ENCODE assay signal across 33 cellular contexts in the genomic region with DNA sequence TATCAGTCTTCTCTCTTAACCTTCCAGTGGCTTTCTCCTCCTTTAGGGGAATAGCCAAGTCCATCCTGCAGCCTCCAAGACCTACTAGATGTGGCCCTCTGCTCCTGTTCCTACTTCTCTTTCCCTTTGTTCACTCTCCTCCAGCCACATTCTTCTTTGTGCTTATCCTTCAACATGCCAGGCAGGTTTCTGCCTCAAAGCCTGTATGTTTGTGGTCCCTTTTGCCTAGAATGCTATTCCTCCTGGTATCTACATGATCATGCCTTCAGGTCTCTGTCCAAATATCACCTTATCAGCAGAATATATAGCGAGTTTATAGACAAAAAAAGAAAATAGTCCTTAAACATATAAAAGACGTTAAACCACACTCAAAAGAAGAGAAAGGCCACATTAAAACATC. TPM values are rescaled to one million over a fixed set of nuclear protein-coding genes. Genes with fewer than 3 reads are reported as not detected.
DNase-seq lines count a peak whose midpoint lies in the region; ATAC-seq, FAIRE-seq and TF ChIP-seq lines count a peak whose summit lies in the region.
"Had no signal": no experiment of that assay in that cellular context is flagged by ENCODE, and none has a peak within 500 bp of the region (broad histone marks: within the 10 kb centered on the region; RNA-seq: fewer than 3 reads in every experiment).

No MANE protein-coding gene starts in this region.

- no peak for TF ChIP-seq CTCF in HepG2 (CRISPR knock-in tag; IDR thresholded peaks at IDR 0.05)
- TF ChIP-seq CTCF in right lobe of liver (IDR thresholded peaks at IDR 0.05) = no peak
- no peak for TF ChIP-seq CTCF in K562 (IDR thresholded peaks at IDR 0.05 in 2 of 3, conservative IDR thresholded peaks at IDR 0.05 in 1 of 3; ENCODE audit: insufficient read depth in 2 of 3, low read depth in 1 of 3, low read length in 3 of 3)

- H3K27me3 ChIP-seq in HepG2 (ENCODE audit: control insufficient read depth in 1 of 2, insufficient read depth in 2 of 2, low read length in 2 of 2) (no peaks in the 10 kb centered on the region), right lobe of liver (no peaks in the 10 kb centered on the region), K562 (ENCODE audit: control insufficient read depth in 2 of 2, insufficient read depth in 2 of 2, low read length in 2 of 2) (no peaks in the 10 kb centered on the region), trophoblast cell (ENCODE audit: insufficient read depth, low read length) (no peaks in the 10 kb centered on the region)
- H3K27me3 ChIP-seq: BE2C, BLaER1 had no signal

- POLR2A ChIA-PET in HepG2 (lab: Yijun Ruan, JAX) = no interaction called here
- POLR2A ChIA-PET in K562 (lab: Yijun Ruan, JAX) = no interaction called here

- TF ChIP-seq POLR2A in HepG2 (IDR thresholded peaks at IDR 0.05; ENCODE audit: insufficient read depth in 1 of 2, low read depth in 2 of 2, low read length in 2 of 2) (no peak), right lobe of liver (IDR thresholded peaks at IDR 0.05) (no peak), K562 (conservative IDR thresholded peaks at IDR 0.05) (no peak)

- no peak overlapping the region for H2BK12ac ChIP-seq in trophoblast cell (ENCODE audit: low read length)

- no peaks in the 10 kb centered on the region for H3K36me3 ChIP-seq in HepG2 (replicated peaks in 1 of 2; ENCODE audit: control insufficient read depth in 1 of 2, insufficient read depth in 2 of 2, low read length in 2 of 2)
- H3K36me3 ChIP-seq in right lobe of liver = no peaks in the 10 kb centered on the region
- no peaks in the 10 kb centered on the region for H3K36me3 ChIP-seq in K562 (ENCODE audit: control insufficient read depth, insufficient read depth, low read length)
- no peaks in the 10 kb centered on the region for H3K36me3 ChIP-seq in trophoblast cell (ENCODE audit: control insufficient read depth in 1 of 2, insufficient read depth in 2 of 2, low read length in 2 of 2)
- H3K36me3 ChIP-seq: BE2C, BLaER1 had no signal

- H4K8ac ChIP-seq in trophoblast cell (ENCODE audit: low read depth, low read length) = no peak overlapping the region

- no peak overlapping the region for H2BK5ac ChIP-seq in trophoblast cell (ENCODE audit: low read depth, low read length, poor library complexity)

- no peak for ATAC-seq in HepG2
- ATAC-seq in right lobe of liver = no peak
- ATAC-seq in K562 = no peak
- ATAC-seq: GM12878 had no signal

- in situ Hi-C loops in HepG2 (cut with HindIII; ENCODE audit: extremely low pct_ligation_motif_present, low pct_unique_long_range_greater_than_20kb) = no loop called here
- in situ Hi-C loops in K562 (cut with MboI) = no loop called here

- H3K79me1 ChIP-seq in trophoblast cell (ENCODE audit: low read length) = no peaks in the 10 kb centered on the region

- intact Hi-C loops in HepG2 (cut with micrococcal nuclease; ENCODE audit: unreplicated experiment) (loop anchor here (10.0 kb wide), 1 partner anchor 135 kb away; no protein-coding TSS in a partner anchor), right lobe of liver (cut with DNase I) (no loop called here), K562 (cut with micrococcal nuclease) (loop anchor here (5.0 kb wide), 1 partner anchor 242 kb away; a partner anchor contains a TSS)

- no peak overlapping the region for H3K4ac ChIP-seq in trophoblast cell (ENCODE audit: low read depth, low read length)

- TF ChIP-seq RAD21 in HepG2 (CRISPR knock-in tag; IDR thresholded peaks at IDR 0.05) = no peak
- no peak for TF ChIP-seq RAD21 in K562 (CRISPR knock-in tag; conservative IDR thresholded peaks at IDR 0.05 in 1 of 2, IDR thresholded peaks at IDR 0.05 in 1 of 2)

- no peak overlapping the region for H3K4me2 ChIP-seq in HepG2 (ENCODE audit: low read depth, low read length)
- H3K4me2 ChIP-seq in K562 (ENCODE audit: insufficient read depth, low read length) = no peak overlapping the region
- no peak overlapping the region for H3K4me2 ChIP-seq in trophoblast cell (ENCODE audit: low read length)
- H3K4me2 ChIP-seq: BLaER1 had no signal

- no peak overlapping the region for H4K12ac ChIP-seq in trophoblast cell (ENCODE audit: low read depth, low read length)

- DNase-seq in HepG2 (ENCODE audit: low spot score) = no peak
- no peak for DNase-seq in right lobe of liver
- no peak for DNase-seq in K562 (ENCODE audit: extremely low read depth in 1 of 4, low spot score in 3 of 4)
- DNase-seq in iPS-NIHi7 (ENCODE audit: extremely low spot score) = peak; percentile 1
- DNase-seq in trophoblast cell = peak; percentile 54 to 84
- DNase-seq in NCI-H2029 treated with DMSO at 0.1 percent for 48 hours (lab: John Stamatoyannopoulos, UW) = no peak
- no peak for DNase-seq in NCI-H345 (lab: John Stamatoyannopoulos, UW)
- no peak for DNase-seq in MV-4-11 (lab: John Stamatoyannopoulos, UW)
- DNase-seq: ACHN; BE2C; C1 segment of cervical spinal cord; CD4-positive, alpha-beta memory T cell; CD4-positive, CD25-positive, alpha-beta regulatory T cell; CD8-positive, alpha-beta memory T cell; COR-L47; DMS 273 treated with DMSO at 0.1 percent for 48 hours; DMS153; DMS53; DMS79; DND-41; EL; GDM1 had no signal

- TF ChIP-seq EP300 in HepG2 (IDR thresholded peaks at IDR 0.05; ENCODE audit: low read depth in 2 of 2, low read length in 2 of 2) = no peak
- no peak for TF ChIP-seq EP300 in HepG2 (CRISPR knock-in tag; IDR thresholded peaks at IDR 0.05; ENCODE audit: borderline replicate concordance)
- TF ChIP-seq EP300 in K562 (IDR thresholded peaks at IDR 0.05; ENCODE audit: low read length) = no peak

- H3K79me2 ChIP-seq in HepG2 (ENCODE audit: insufficient read depth, low read length) (no peaks in the 10 kb centered on the region), K562 (ENCODE audit: control insufficient read depth, insufficient read depth, low read length) (no peaks in the 10 kb centered on the region), trophoblast cell (ENCODE audit: control insufficient read depth, insufficient read depth, low read length, poor library complexity) (no peaks in the 10 kb centered on the region)

- H2AK5ac ChIP-seq in trophoblast cell (ENCODE audit: low read length) = no peak overlapping the region

- H4K20me1 ChIP-seq in HepG2 (ENCODE audit: insufficient read depth, low read length) = no peaks in the 10 kb centered on the region
- no peaks in the 10 kb centered on the region for H4K20me1 ChIP-seq in K562 (replicated peaks; ENCODE audit: control insufficient read depth, insufficient read depth, low read length)
- H4K20me1 ChIP-seq: BLaER1 had no signal

- no peak overlapping the region for H3K23ac ChIP-seq in trophoblast cell (ENCODE audit: low read length)

- H3K27ac ChIP-seq in HepG2 (ENCODE audit: extremely low read length, insufficient read depth, low read length) (no peak overlapping the region), right lobe of liver (no peak overlapping the region), K562 (ENCODE audit: extremely low read depth, low read depth, low read length) (no peak overlapping the region), trophoblast cell (ENCODE audit: low read depth, low read length) (no peak overlapping the region)
- H3K27ac ChIP-seq: 22Rv1, BLaER1 had no signal

- no peaks in the 10 kb centered on the region for H3K9me1 ChIP-seq in K562 (ENCODE audit: control insufficient read depth, insufficient read depth, low read length)

- no peak overlapping the region for H3K4me3 ChIP-seq in HepG2 (replicated peaks in 1 of 3; ENCODE audit: insufficient read depth in 1 of 3, low read depth in 2 of 3, low read length in 3 of 3)
- no peak overlapping the region for H3K4me3 ChIP-seq in right lobe of liver
- no peak overlapping the region for H3K4me3 ChIP-seq in K562
- no peak overlapping the region for H3K4me3 ChIP-seq in trophoblast cell (ENCODE audit: low read depth, low read length)
- H3K4me3 ChIP-seq: BLaER1, GM12878 had no signal

- 38% methylated on average over 2 of the region's 2 CpGs for WGBS in HepG2 (ENCODE audit: low lambda C conversion rate)
- WGBS in right lobe of liver (ENCODE audit: insufficient coverage, low coverage, low lambda C conversion rate, missing lambda C conversion rate) = 84% methylated on average over 2 of the region's 2 CpGs
- WGBS in K562 (ENCODE audit: insufficient coverage, low coverage, missing lambda C conversion rate) = 3% methylated on average over 2 of the region's 2 CpGs
- WGBS in trophoblast cell (ENCODE audit: extremely low coverage, insufficient coverage, insufficient read length) = no CpG with 5 or more reads among the region's 2 CpGs

- H3K9ac ChIP-seq in HepG2 (ENCODE audit: insufficient read depth, low read depth, low read length) (no peak overlapping the region), K562 (ENCODE audit: insufficient read depth in 1 of 2, low read depth in 2 of 2, low read length in 2 of 2) (no peak overlapping the region), trophoblast cell (ENCODE audit: low read length) (no peak overlapping the region)
- H3K9ac ChIP-seq: BLaER1 had no signal

- no peak overlapping the region for H3K18ac ChIP-seq in trophoblast cell (ENCODE audit: low read length)

- H2BK120ac ChIP-seq in trophoblast cell (ENCODE audit: insufficient read depth, low read length, poor library complexity) = no peak overlapping the region

- no peak for FAIRE-seq in HepG2 (lab: Jason Lieb, UNC)
- FAIRE-seq in K562 (lab: Jason Lieb, UNC) = no peak
- FAIRE-seq: GM12878, GM12892, GM18507 had no signal

- no peak overlapping the region for H2AFZ ChIP-seq in HepG2 (ENCODE audit: low read length)
- no peak overlapping the region for H2AFZ ChIP-seq in K562 (ENCODE audit: low read depth, low read length)
- no peak overlapping the region for H2AFZ ChIP-seq in trophoblast cell (ENCODE audit: insufficient read depth, low read length, poor library complexity)

- H3K9me3 ChIP-seq in HepG2 (ENCODE audit: low read length) = no peaks in the 10 kb centered on the region
- H3K9me3 ChIP-seq in right lobe of liver = no peaks in the 10 kb centered on the region
- H3K9me3 ChIP-seq in K562 (replicated peaks; ENCODE audit: control insufficient read depth, insufficient read depth, low read depth, low read length) = no peaks in the 10 kb centered on the region
- no peaks in the 10 kb centered on the region for H3K9me3 ChIP-seq in trophoblast cell (ENCODE audit: insufficient read depth, low read depth, low read length)
- H3K9me3 ChIP-seq: BE2C, BLaER1 had no signal

- H4K91ac ChIP-seq in trophoblast cell (ENCODE audit: low read depth, low read length) = no peak overlapping the region

- CTCF ChIA-PET in HepG2 (lab: Yijun Ruan, JAX; ENCODE audit: low intra/inter-chr PET ratio, low total read pairs) = no interaction called here
- CTCF ChIA-PET in K562 (lab: Yijun Ruan, JAX; ENCODE audit: low intra/inter-chr PET ratio) = interaction anchor here (0.6 kb wide), 1 partner anchor 126 kb away, joined by 3 read pairs; no protein-coding TSS in a partner anchor

- BruUV-seq in HepG2 (replicated peaks; lab: Mats Ljungman, UMichigan) (no TSS peak), K562 (replicated peaks; lab: Mats Ljungman, UMichigan) (no TSS peak)

- no peak overlapping the region for H3K14ac ChIP-seq in trophoblast cell (ENCODE audit: low read length)

- H3K4me1 ChIP-seq in HepG2 (ENCODE audit: insufficient read depth, low read length) = peaks cover 11% of the 10 kb centered on the region
- H3K4me1 ChIP-seq in right lobe of liver = no peaks in the 10 kb centered on the region
- H3K4me1 ChIP-seq in K562 (replicated peaks in 1 of 2; ENCODE audit: control insufficient read depth in 2 of 2, insufficient read depth in 2 of 2, low read length in 2 of 2) = no peaks in the 10 kb centered on the region
- no peaks in the 10 kb centered on the region for H3K4me1 ChIP-seq in trophoblast cell (ENCODE audit: control insufficient read depth in 1 of 2, insufficient read depth in 2 of 2, low read length in 2 of 2)
- H3K4me1 ChIP-seq: BE2C, BLaER1 had no signal

RNA-seq across cellular contexts. Expression of a gene that starts 5.5 kb away (rescaled TPM):
- total RNA-seq in HepG2 (2016; rRNA removed; fragmentation: Illumina TruSeq; extraction: Trizol) = 0.15 TPM in 1 of 2 replicates, not detected in the other
- not detected in 2 replicates for total RNA-seq in HepG2 (2016; cell fraction: cytosol; rRNA removed; fragmentation: Illumina TruSeq; extraction: Trizol; ENCODE audit: low read depth)
- 0.26 TPM in 1 of 2 replicates, not detected in the other for total RNA-seq in HepG2 (2016; cell fraction: insoluble cytoplasmic fraction; rRNA removed; fragmentation: Illumina TruSeq; extraction: Trizol)
- not detected in 2 replicates for total RNA-seq in HepG2 (2016; cell fraction: membrane; rRNA removed; fragmentation: Illumina TruSeq; extraction: Trizol)
- not detected in 2 replicates for total RNA-seq in HepG2 (2016; cell fraction: nucleus; rRNA removed; fragmentation: Illumina TruSeq; extraction: Trizol)
- 0.18 and 0.42 TPM in 2 replicates for polyA plus RNA-seq in HepG2 (2011; rRNA removed)
- polyA plus RNA-seq in HepG2 (2011; cell fraction: cytosol; rRNA removed) = 0.13 and 0.21 TPM in 2 replicates
- polyA plus RNA-seq in HepG2 (2011; cell fraction: nucleus; rRNA removed) = 0.74 and 1.5 TPM in 2 replicates
- 0.54 and 0.64 TPM in 2 replicates for polyA plus RNA-seq in HepG2 (2012)
- not detected in 2 replicates for polyA plus RNA-seq in HepG2 (2016; cell fraction: cytosol; fragmentation: Illumina TruSeq; extraction: Trizol; ENCODE audit: low read depth)
- 0.41 TPM in 1 of 2 replicates, not detected in the other for polyA plus RNA-seq in HepG2 (2016; cell fraction: insoluble cytoplasmic fraction; fragmentation: Illumina TruSeq; extraction: Trizol; ENCODE audit: low read depth)
- not detected in 2 replicates for polyA plus RNA-seq in HepG2 (2016; cell fraction: membrane; fragmentation: Illumina TruSeq; extraction: Trizol; ENCODE audit: low read depth)
- 0.68 TPM in 1 of 2 replicates, not detected in the other for polyA plus RNA-seq in HepG2 (2016; cell fraction: nucleus; fragmentation: Illumina TruSeq; extraction: Trizol; ENCODE audit: insufficient read depth, low read depth)
- not detected in 2 replicates for polyA minus RNA-seq in HepG2 (2011; rRNA and poly(A)+ RNA removed; ENCODE audit: low replicate concordance)
- not detected in 2 replicates for polyA minus RNA-seq in HepG2 (2011; cell fraction: cytosol; rRNA and poly(A)+ RNA removed)
- polyA minus RNA-seq in HepG2 (2011; cell fraction: nucleus; rRNA and poly(A)+ RNA removed) = not detected in 2 replicates
- not detected for total RNA-seq in right lobe of liver
- total RNA-seq in K562 (2011; cell fraction: chromatin; rRNA removed; ENCODE audit: low replicate concordance) = not detected in 2 replicates
- total RNA-seq in K562 (2011; cell fraction: nucleolus; rRNA removed) = not detected in 2 replicates
- total RNA-seq in K562 (2011; cell fraction: nucleoplasm; rRNA removed) = not detected in 2 replicates
- not detected in 2 replicates for total RNA-seq in K562 (2014; rRNA removed)
- not detected in 2 replicates for total RNA-seq in K562 (2014; rRNA removed; fragmentation: Illumina TruSeq; extraction: Trizol)
- 0.34 TPM in 1 of 2 replicates, not detected in the other for total RNA-seq in K562 (2015; rRNA removed; fragmentation: Illumina TruSeq; extraction: Trizol)
- total RNA-seq in K562 (2021) = not detected in 2 replicates
- not detected in 2 replicates for polyA plus RNA-seq in K562 (2011; rRNA removed)
- not detected in 2 replicates for polyA plus RNA-seq in K562 (2011; cell fraction: cytosol; rRNA removed)
- not detected in 2 replicates for polyA plus RNA-seq in K562 (2011; cell fraction: nucleus; rRNA removed)
- polyA plus RNA-seq in K562 (2012) = 0.20 and 1.5 TPM in 2 replicates
- not detected in 2 replicates for polyA plus RNA-seq in K562 (2014; fragmentation: Illumina TruSeq; extraction: Trizol)
- polyA plus RNA-seq in K562 (2014; fragmentation: Nextera tagmentation; extraction: Ambion mirVana) = under 1 TPM; 0.15 to 0.21 TPM
- polyA plus RNA-seq in K562 (2014; rRNA removed) = 0.17 TPM in 1 of 2 replicates, not detected in the other
- not detected in 2 replicates for polyA minus RNA-seq in K562 (2011; rRNA and poly(A)+ RNA removed)
- not detected in 2 replicates for polyA minus RNA-seq in K562 (2011; cell fraction: cytosol; rRNA and poly(A)+ RNA removed)
- polyA minus RNA-seq in K562 (2011; cell fraction: nucleus; rRNA and poly(A)+ RNA removed) = not detected in 2 replicates
- polyA plus RNA-seq in trophoblast cell (2013) = 0.07 TPM in 1 of 2 replicates, not detected in the other
- total RNA-seq: A172; A673; CD4-positive, alpha-beta memory T cell; CD4-positive, CD25-positive, alpha-beta regulatory T cell; CD8-positive, alpha-beta memory T cell; Daoy; G401; GM12878 had no signal
- polyA plus RNA-seq: AG04450; CD14-positive monocyte; CD4-positive, alpha-beta memory T cell; CD4-positive, CD25-positive, alpha-beta regulatory T cell; CD8-positive, alpha-beta memory T cell had no signal

RNA-seq across cellular contexts. Expression of a gene that starts 51.0 kb away (rescaled TPM):
- total RNA-seq in HepG2 (2016; rRNA removed; fragmentation: Illumina TruSeq; extraction: Trizol) = 0.49 and 1.00 TPM in 2 replicates
- total RNA-seq in HepG2 (2016; cell fraction: cytosol; rRNA removed; fragmentation: Illumina TruSeq; extraction: Trizol; ENCODE audit: low read depth) = 0.40 and 0.53 TPM in 2 replicates
- 0.39 and 1.0 TPM in 2 replicates for total RNA-seq in HepG2 (2016; cell fraction: insoluble cytoplasmic fraction; rRNA removed; fragmentation: Illumina TruSeq; extraction: Trizol)
- total RNA-seq in HepG2 (2016; cell fraction: membrane; rRNA removed; fragmentation: Illumina TruSeq; extraction: Trizol) = 0.31 and 0.68 TPM in 2 replicates
- 1.8 and 2.8 TPM in 2 replicates for total RNA-seq in HepG2 (2016; cell fraction: nucleus; rRNA removed; fragmentation: Illumina TruSeq; extraction: Trizol)
- 2.9 and 3.4 TPM in 2 replicates for polyA plus RNA-seq in HepG2 (2011; rRNA removed)
- 1.0 and 1.1 TPM in 2 replicates for polyA plus RNA-seq in HepG2 (2011; cell fraction: cytosol; rRNA removed)
- polyA plus RNA-seq in HepG2 (2011; cell fraction: nucleus; rRNA removed) = 12.8 and 15.8 TPM in 2 replicates
- polyA plus RNA-seq in HepG2 (2012) = 1.5 and 3.3 TPM in 2 replicates
- polyA plus RNA-seq in HepG2 (2016; cell fraction: cytosol; fragmentation: Illumina TruSeq; extraction: Trizol; ENCODE audit: low read depth) = 0.41 and 0.78 TPM in 2 replicates
- 0.44 TPM in 1 of 2 replicates, not detected in the other for polyA plus RNA-seq in HepG2 (2016; cell fraction: insoluble cytoplasmic fraction; fragmentation: Illumina TruSeq; extraction: Trizol; ENCODE audit: low read depth)
- polyA plus RNA-seq in HepG2 (2016; cell fraction: membrane; fragmentation: Illumina TruSeq; extraction: Trizol; ENCODE audit: low read depth) = 0.19 and 0.57 TPM in 2 replicates
- 6.3 and 6.6 TPM in 2 replicates for polyA plus RNA-seq in HepG2 (2016; cell fraction: nucleus; fragmentation: Illumina TruSeq; extraction: Trizol; ENCODE audit: insufficient read depth, low read depth)
- 0.51 TPM in 1 of 2 replicates, not detected in the other for polyA minus RNA-seq in HepG2 (2011; rRNA and poly(A)+ RNA removed; ENCODE audit: low replicate concordance)
- not detected in 2 replicates for polyA minus RNA-seq in HepG2 (2011; cell fraction: cytosol; rRNA and poly(A)+ RNA removed)
- 0.52 and 2.6 TPM in 2 replicates for polyA minus RNA-seq in HepG2 (2011; cell fraction: nucleus; rRNA and poly(A)+ RNA removed)
- under 1 TPM in 5 of 6 experiments, not detected in 1; 0.25 to 1.00 (median 0.64) TPM for total RNA-seq in right lobe of liver
- total RNA-seq in K562 (2011; cell fraction: chromatin; rRNA removed; ENCODE audit: low replicate concordance) = 2.9 and 4.2 TPM in 2 replicates
- total RNA-seq in K562 (2011; cell fraction: nucleolus; rRNA removed) = 1.2 and 2.0 TPM in 2 replicates
- total RNA-seq in K562 (2011; cell fraction: nucleoplasm; rRNA removed) = 2.0 and 2.4 TPM in 2 replicates
- total RNA-seq in K562 (2014; rRNA removed) = 0.64 and 0.94 TPM in 2 replicates
- total RNA-seq in K562 (2014; rRNA removed; fragmentation: Illumina TruSeq; extraction: Trizol) = 1.0 and 1.1 TPM in 2 replicates
- 1.1 and 1.2 TPM in 2 replicates for total RNA-seq in K562 (2015; rRNA removed; fragmentation: Illumina TruSeq; extraction: Trizol)
- total RNA-seq in K562 (2021) = 0.91 and 1.3 TPM in 2 replicates
- 2.6 and 4.7 TPM in 2 replicates for polyA plus RNA-seq in K562 (2011; rRNA removed)
- 0.72 and 2.5 TPM in 2 replicates for polyA plus RNA-seq in K562 (2011; cell fraction: cytosol; rRNA removed)
- polyA plus RNA-seq in K562 (2011; cell fraction: nucleus; rRNA removed) = 11.9 and 14.3 TPM in 2 replicates
- polyA plus RNA-seq in K562 (2012) = 1.1 and 1.9 TPM in 2 replicates
- 0.68 and 1.4 TPM in 2 replicates for polyA plus RNA-seq in K562 (2014; fragmentation: Illumina TruSeq; extraction: Trizol)
- polyA plus RNA-seq in K562 (2014; fragmentation: Nextera tagmentation; extraction: Ambion mirVana) = 1 to 10 TPM; 1.7 to 1.8 TPM
- polyA plus RNA-seq in K562 (2014; rRNA removed) = 1.2 and 1.7 TPM in 2 replicates
- polyA minus RNA-seq in K562 (2011; rRNA and poly(A)+ RNA removed) = 0.93 and 0.98 TPM in 2 replicates
- not detected in 2 replicates for polyA minus RNA-seq in K562 (2011; cell fraction: cytosol; rRNA and poly(A)+ RNA removed)
- 1.3 and 1.8 TPM in 2 replicates for polyA minus RNA-seq in K562 (2011; cell fraction: nucleus; rRNA and poly(A)+ RNA removed)
- 0.81 and 1.0 TPM in 2 replicates for polyA plus RNA-seq in trophoblast cell (2013)
- total RNA-seq: A172, Daoy, G401 had no signal
- polyA plus RNA-seq: CD8-positive, alpha-beta memory T cell had no signal

Comparison
In these comparisons a context has a peak if more than half of its experiments do, and no peak if none do; other contexts are left out.
1. intact Hi-C loops: an anchor here in HepG2 (10.0 kb wide) and K562 (5.0 kb wide); none called in right lobe of liver.
2. DNase-seq: peak in iPS-NIHi7 (single experiment) and trophoblast cell (2 of 2); none in HepG2 (single experiment), right lobe of liver (0 of 3), K562 (0 of 4), NCI-H2029 treated with DMSO at 0.1 percent for 48 hours (single experiment), NCI-H345 (single experiment) and MV-4-11 (single experiment).